ENCODE assay signal across 2 cellular contexts in the genomic region with DNA sequence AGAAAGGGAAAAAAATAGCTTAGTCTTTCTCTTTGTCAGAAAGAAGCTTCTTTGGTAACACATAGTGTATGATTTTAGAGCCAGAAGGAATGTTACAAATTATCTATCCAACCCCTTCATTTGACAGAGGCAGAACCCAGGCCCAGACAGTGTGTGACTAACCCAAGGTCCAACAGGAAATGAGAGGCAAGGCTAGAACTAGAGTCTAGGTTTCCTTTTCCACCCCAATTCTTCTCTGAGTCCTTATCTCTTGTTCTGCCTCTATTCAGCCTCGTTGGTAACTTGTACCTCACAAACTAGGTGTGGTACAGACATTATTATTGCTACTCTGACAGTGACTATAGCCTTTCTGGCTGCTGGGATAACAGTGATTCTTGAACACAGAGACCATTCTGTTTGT.
TF ChIP-seq lines count a peak whose summit lies in the region.

No MANE protein-coding gene starts in this region.

TF ChIP-seq in SK-N-SH, 30 proteins besides CTCF, POLR2A, EP300 and RAD21:
- TF ChIP-seq NFIC (IDR thresholded peaks at IDR 0.05; ENCODE audit: borderline replicate concordance), result no peak
- TF ChIP-seq, protein P1, sequence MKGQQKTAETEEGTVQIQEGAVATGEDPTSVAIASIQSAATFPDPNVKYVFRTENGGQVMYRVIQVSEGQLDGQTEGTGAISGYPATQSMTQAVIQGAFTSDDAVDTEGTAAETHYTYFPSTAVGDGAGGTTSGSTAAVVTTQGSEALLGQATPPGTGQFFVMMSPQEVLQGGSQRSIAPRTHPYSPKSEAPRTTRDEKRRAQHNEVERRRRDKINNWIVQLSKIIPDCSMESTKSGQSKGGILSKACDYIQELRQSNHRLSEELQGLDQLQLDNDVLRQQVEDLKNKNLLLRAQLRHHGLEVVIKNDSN (IDR thresholded peaks at IDR 0.05; ENCODE audit: borderline replicate concordance, low read depth), result no peak
- TF ChIP-seq RXRA (IDR thresholded peaks at IDR 0.05; ENCODE audit: borderline replicate concordance, low read depth), result no peak
- no peak for TF ChIP-seq TAF1 (IDR thresholded peaks at IDR 0.05; ENCODE audit: borderline replicate concordance, low read depth, low read length)
- no peak for TF ChIP-seq FOSL2 (IDR thresholded peaks at IDR 0.05; ENCODE audit: borderline replicate concordance, low read depth)
- TF ChIP-seq SMC3 (IDR thresholded peaks at IDR 0.05; ENCODE audit: low read depth, low read length), result no peak
- TF ChIP-seq FOXM1 (IDR thresholded peaks at IDR 0.05; ENCODE audit: low read depth), result no peak
- no peak for TF ChIP-seq CHD2 (IDR thresholded peaks at IDR 0.05; ENCODE audit: low read length, partially characterized antibody)
- no peak for TF ChIP-seq FOXJ3 (CRISPR knock-in tag; IDR thresholded peaks at IDR 0.05)
- no peak for TF ChIP-seq EZH2phosphoT487 (IDR thresholded peaks at IDR 0.05; ENCODE audit: borderline replicate concordance, low read depth)
- TF ChIP-seq, protein P2, sequence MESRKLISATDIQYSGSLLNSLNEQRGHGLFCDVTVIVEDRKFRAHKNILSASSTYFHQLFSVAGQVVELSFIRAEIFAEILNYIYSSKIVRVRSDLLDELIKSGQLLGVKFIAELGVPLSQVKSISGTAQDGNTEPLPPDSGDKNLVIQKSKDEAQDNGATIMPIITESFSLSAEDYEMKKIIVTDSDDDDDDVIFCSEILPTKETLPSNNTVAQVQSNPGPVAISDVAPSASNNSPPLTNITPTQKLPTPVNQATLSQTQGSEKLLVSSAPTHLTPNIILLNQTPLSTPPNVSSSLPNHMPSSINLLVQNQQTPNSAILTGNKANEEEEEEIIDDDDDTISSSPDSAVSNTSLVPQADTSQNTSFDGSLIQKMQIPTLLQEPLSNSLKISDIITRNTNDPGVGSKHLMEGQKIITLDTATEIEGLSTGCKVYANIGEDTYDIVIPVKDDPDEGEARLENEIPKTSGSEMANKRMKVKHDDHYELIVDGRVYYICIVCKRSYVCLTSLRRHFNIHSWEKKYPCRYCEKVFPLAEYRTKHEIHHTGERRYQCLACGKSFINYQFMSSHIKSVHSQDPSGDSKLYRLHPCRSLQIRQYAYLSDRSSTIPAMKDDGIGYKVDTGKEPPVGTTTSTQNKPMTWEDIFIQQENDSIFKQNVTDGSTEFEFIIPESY (IDR thresholded peaks at IDR 0.05; ENCODE audit: borderline replicate concordance, low read depth), result no peak
- TF ChIP-seq GABPA (IDR thresholded peaks at IDR 0.05; ENCODE audit: low read depth), result no peak
- no peak for TF ChIP-seq GATA2 (CRISPR knock-in tag; IDR thresholded peaks at IDR 0.05)
- TF ChIP-seq RFX5 (IDR thresholded peaks at IDR 0.05; ENCODE audit: low read length), result no peak
- TF ChIP-seq SIN3A (IDR thresholded peaks at IDR 0.05; ENCODE audit: borderline replicate concordance, low read depth, low read length), result no peak
- TF ChIP-seq, protein P3, sequence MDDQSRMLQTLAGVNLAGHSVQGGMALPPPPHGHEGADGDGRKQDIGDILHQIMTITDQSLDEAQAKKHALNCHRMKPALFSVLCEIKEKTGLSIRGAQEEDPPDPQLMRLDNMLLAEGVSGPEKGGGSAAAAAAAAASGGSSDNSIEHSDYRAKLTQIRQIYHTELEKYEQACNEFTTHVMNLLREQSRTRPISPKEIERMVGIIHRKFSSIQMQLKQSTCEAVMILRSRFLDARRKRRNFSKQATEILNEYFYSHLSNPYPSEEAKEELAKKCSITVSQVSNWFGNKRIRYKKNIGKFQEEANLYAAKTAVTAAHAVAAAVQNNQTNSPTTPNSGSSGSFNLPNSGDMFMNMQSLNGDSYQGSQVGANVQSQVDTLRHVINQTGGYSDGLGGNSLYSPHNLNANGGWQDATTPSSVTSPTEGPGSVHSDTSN (IDR thresholded peaks at IDR 0.05), result no peak
- TF ChIP-seq, protein P4, sequence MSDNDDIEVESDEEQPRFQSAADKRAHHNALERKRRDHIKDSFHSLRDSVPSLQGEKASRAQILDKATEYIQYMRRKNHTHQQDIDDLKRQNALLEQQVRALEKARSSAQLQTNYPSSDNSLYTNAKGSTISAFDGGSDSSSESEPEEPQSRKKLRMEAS (IDR thresholded peaks at IDR 0.05; ENCODE audit: low read depth), result no peak

TF ChIP-seq in SK-N-SH treated with all-trans-retinoic acid at 6 μM for 48 hours, 23 proteins besides CTCF, POLR2A, EP300 and RAD21:
- TF ChIP-seq SNAI2 (CRISPR knock-in tag; IDR thresholded peaks at IDR 0.05), result no peak
- no peak for TF ChIP-seq ZNF565 (CRISPR knock-in tag; conservative IDR thresholded peaks at IDR 0.05; ENCODE audit: low read depth)
- TF ChIP-seq TCF4 (CRISPR knock-in tag; IDR thresholded peaks at IDR 0.05; ENCODE audit: borderline replicate concordance), result no peak
- no peak for TF ChIP-seq ESRRG (CRISPR knock-in tag; IDR thresholded peaks at IDR 0.05)
- TF ChIP-seq, protein P5, sequence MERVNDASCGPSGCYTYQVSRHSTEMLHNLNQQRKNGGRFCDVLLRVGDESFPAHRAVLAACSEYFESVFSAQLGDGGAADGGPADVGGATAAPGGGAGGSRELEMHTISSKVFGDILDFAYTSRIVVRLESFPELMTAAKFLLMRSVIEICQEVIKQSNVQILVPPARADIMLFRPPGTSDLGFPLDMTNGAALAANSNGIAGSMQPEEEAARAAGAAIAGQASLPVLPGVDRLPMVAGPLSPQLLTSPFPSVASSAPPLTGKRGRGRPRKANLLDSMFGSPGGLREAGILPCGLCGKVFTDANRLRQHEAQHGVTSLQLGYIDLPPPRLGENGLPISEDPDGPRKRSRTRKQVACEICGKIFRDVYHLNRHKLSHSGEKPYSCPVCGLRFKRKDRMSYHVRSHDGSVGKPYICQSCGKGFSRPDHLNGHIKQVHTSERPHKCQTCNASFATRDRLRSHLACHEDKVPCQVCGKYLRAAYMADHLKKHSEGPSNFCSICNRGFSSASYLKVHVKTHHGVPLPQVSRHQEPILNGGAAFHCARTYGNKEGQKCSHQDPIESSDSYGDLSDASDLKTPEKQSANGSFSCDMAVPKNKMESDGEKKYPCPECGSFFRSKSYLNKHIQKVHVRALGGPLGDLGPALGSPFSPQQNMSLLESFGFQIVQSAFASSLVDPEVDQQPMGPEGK (CRISPR knock-in tag; IDR thresholded peaks at IDR 0.05; ENCODE audit: borderline replicate concordance), result no peak
- no peak for TF ChIP-seq ARNTL (CRISPR knock-in tag; IDR thresholded peaks at IDR 0.05; ENCODE audit: borderline replicate concordance, low read depth)
- TF ChIP-seq, protein P6, sequence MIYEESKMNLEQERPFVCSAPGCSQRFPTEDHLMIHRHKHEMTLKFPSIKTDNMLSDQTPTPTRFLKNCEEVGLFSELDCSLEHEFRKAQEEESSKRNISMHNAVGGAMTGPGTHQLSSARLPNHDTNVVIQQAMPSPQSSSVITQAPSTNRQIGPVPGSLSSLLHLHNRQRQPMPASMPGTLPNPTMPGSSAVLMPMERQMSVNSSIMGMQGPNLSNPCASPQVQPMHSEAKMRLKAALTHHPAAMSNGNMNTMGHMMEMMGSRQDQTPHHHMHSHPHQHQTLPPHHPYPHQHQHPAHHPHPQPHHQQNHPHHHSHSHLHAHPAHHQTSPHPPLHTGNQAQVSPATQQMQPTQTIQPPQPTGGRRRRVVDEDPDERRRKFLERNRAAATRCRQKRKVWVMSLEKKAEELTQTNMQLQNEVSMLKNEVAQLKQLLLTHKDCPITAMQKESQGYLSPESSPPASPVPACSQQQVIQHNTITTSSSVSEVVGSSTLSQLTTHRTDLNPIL (CRISPR knock-in tag; IDR thresholded peaks at IDR 0.05; ENCODE audit: low read depth), result no peak
- no peak for TF ChIP-seq ZNF8 (CRISPR knock-in tag; IDR thresholded peaks at IDR 0.05)
